Comparison of ENCODE assay signal across 7 cellular contexts in genomic region chr17:17042851-17043667, GRCh38. TPM values are rescaled to one million over a fixed set of nuclear protein-coding genes. Genes with fewer than 3 reads are reported as not detected.
A peak's percentile ranks its signal among the peaks of the same experiment; 100 is the strongest.
DNase-seq lines count a peak whose midpoint lies in the region; ATAC-seq, FAIRE-seq and TF ChIP-seq lines count a peak whose summit lies in the region.

No MANE protein-coding gene starts in this region.

- H3K27ac Mint-ChIP-seq in stimulated activated naive B cell treated with anti-CD40 and anti-IgM and Interleukin-4, amounts not matched to agents 10 μg/mL and 1 μg/mL and 100 μg/mL, for 72 hours, result peak overlapping the region; percentile 79

- TF ChIP-seq CTCF in OCI-LY3 (IDR thresholded peaks at IDR 0.05; ENCODE audit: low read depth, low read length) (no peak), K562 (IDR thresholded peaks at IDR 0.05 in 2 of 3, conservative IDR thresholded peaks at IDR 0.05 in 1 of 3; ENCODE audit: insufficient read depth in 2 of 3, low read depth in 1 of 3, low read length in 3 of 3) (no peak)

- H3K4me1 Mint-ChIP-seq in stimulated activated naive B cell treated with anti-CD40 and anti-IgM and Interleukin-4, amounts not matched to agents 10 μg/mL and 1 μg/mL and 100 μg/mL, for 72 hours, result peaks cover 44 to 61% of the 10 kb centered on the region in 2 donors

- WGBS in K562 (ENCODE audit: insufficient coverage, low coverage, missing lambda C conversion rate), result under 1% methylated on average over 40 of the region's 42 CpGs

- DNase-seq in K562 (ENCODE audit: extremely low read depth in 1 of 4, low spot score in 3 of 4) (peak in 1 of 4 experiments; percentile 14), left colon (peak in 1 of 2 donors; percentile 47)
- no peak for DNase-seq in stimulated activated naive B cell treated with anti-CD40 and anti-IgM and Interleukin-4, amounts not matched to agents 10 μg/mL and 1 μg/mL and 100 μg/mL, for 72 hours

- no peaks in the 10 kb centered on the region for H3K9me3 ChIP-seq in OCI-LY3 (ENCODE audit: insufficient read depth, low read length)
- no peaks in the 10 kb centered on the region for H3K9me3 ChIP-seq in K562 (replicated peaks; ENCODE audit: control insufficient read depth, insufficient read depth, low read depth, low read length)

- H3K36me3 ChIP-seq in OCI-LY3 (replicated peaks; ENCODE audit: low read depth, low read length), result peaks cover 6% of the 10 kb centered on the region
- no peaks in the 10 kb centered on the region for H3K36me3 ChIP-seq in K562 (ENCODE audit: control insufficient read depth, insufficient read depth, low read length)

- TF ChIP-seq EP300 in K562 (IDR thresholded peaks at IDR 0.05; ENCODE audit: low read length), result no peak

- H2AFZ ChIP-seq in OCI-LY3 (ENCODE audit: low read depth, low read length) (no peak overlapping the region), K562 (ENCODE audit: low read depth, low read length) (no peak overlapping the region)

- H3K27me3 ChIP-seq in OCI-LY3 (ENCODE audit: low read depth, low read length) (no peaks in the 10 kb centered on the region), K562 (ENCODE audit: control insufficient read depth in 2 of 2, insufficient read depth in 2 of 2, low read length in 2 of 2) (no peaks in the 10 kb centered on the region)

- no peak for TF ChIP-seq RAD21 in K562 (CRISPR knock-in tag; conservative IDR thresholded peaks at IDR 0.05 in 1 of 2, IDR thresholded peaks at IDR 0.05 in 1 of 2)

- peak overlapping the region; percentile 85 to 93 for H3K4me3 Mint-ChIP-seq in stimulated activated naive B cell treated with anti-CD40 and anti-IgM and Interleukin-4, amounts not matched to agents 10 μg/mL and 1 μg/mL and 100 μg/mL, for 72 hours

- no peaks in the 10 kb centered on the region for H3K27me3 Mint-ChIP-seq in stimulated activated naive B cell treated with anti-CD40 and anti-IgM and Interleukin-4, amounts not matched to agents 10 μg/mL and 1 μg/mL and 100 μg/mL, for 72 hours

- H3K4me2 ChIP-seq in OCI-LY3 (ENCODE audit: low read length), result peak overlapping the region; percentile 92
- peak overlapping the region; percentile 79 for H3K4me2 ChIP-seq in K562 (ENCODE audit: insufficient read depth, low read length)

- ATAC-seq in GM21528 (IDR thresholded peaks at IDR 0.05; ENCODE audit: low FRiP score, unreplicated experiment) (peak; percentile 10), K562 (no peak), left colon (peak; percentile 8), GM19455 (IDR thresholded peaks at IDR 0.05; ENCODE audit: unreplicated experiment) (no peak), GM18861 (IDR thresholded peaks at IDR 0.05; ENCODE audit: unreplicated experiment) (no peak)
- ATAC-seq in stimulated activated naive B cell treated with anti-CD40 and anti-IgM and Interleukin-4, amounts not matched to agents 10 μg/mL and 1 μg/mL and 100 μg/mL, for 72 hours (replicated peaks), result peak; percentile 3 to 16

- H3K4me1 ChIP-seq in OCI-LY3 (ENCODE audit: low read length) (peaks cover 31% of the 10 kb centered on the region), K562 (replicated peaks in 1 of 2; ENCODE audit: control insufficient read depth in 2 of 2, insufficient read depth in 2 of 2, low read length in 2 of 2) (peaks cover 29% of the 10 kb centered on the region in 2 experiments; a peak in 4 of 5 replicates)

- H3K27ac ChIP-seq in OCI-LY3 (ENCODE audit: low read length) (no peak overlapping the region), K562 (ENCODE audit: extremely low read depth, low read depth, low read length) (no peak overlapping the region)

- BruUV-seq in K562 (replicated peaks; lab: Mats Ljungman, UMichigan), result TSS peak; percentile 44

- CTCF ChIA-PET in K562 (lab: Yijun Ruan, JAX; ENCODE audit: low intra/inter-chr PET ratio), result no interaction called here

- peaks cover 0 to 1% of the 10 kb centered on the region in 2 donors for H3K9me3 Mint-ChIP-seq in stimulated activated naive B cell treated with anti-CD40 and anti-IgM and Interleukin-4, amounts not matched to agents 10 μg/mL and 1 μg/mL and 100 μg/mL, for 72 hours

- peaks cover 25% of the 10 kb centered on the region for H4K20me1 ChIP-seq in OCI-LY3 (ENCODE audit: insufficient read depth, low read length)
- H4K20me1 ChIP-seq in K562 (replicated peaks; ENCODE audit: control insufficient read depth, insufficient read depth, low read length), result peaks cover 17% of the 10 kb centered on the region; the same call in 1 of the 2 replicates

- FAIRE-seq in K562 (lab: Jason Lieb, UNC), result peak; percentile 40

- H3K36me3 Mint-ChIP-seq in stimulated activated naive B cell treated with anti-CD40 and anti-IgM and Interleukin-4, amounts not matched to agents 10 μg/mL and 1 μg/mL and 100 μg/mL, for 72 hours, result peaks cover 0 to 9% of the 10 kb centered on the region in 2 donors

- intact Hi-C loops in K562 (cut with micrococcal nuclease), result no loop called here
- intact Hi-C loops in left colon (cut with DNase I, micrococcal nuclease), result no loop called here

- in situ Hi-C loops in K562 (cut with MboI), result no loop called here

- H3K79me2 ChIP-seq in OCI-LY3 (ENCODE audit: low read length) (peaks cover 53% of the 10 kb centered on the region), K562 (ENCODE audit: control insufficient read depth, insufficient read depth, low read length) (peaks cover 49% of the 10 kb centered on the region)

- H3K4me3 ChIP-seq in OCI-LY3 (ENCODE audit: low read length) (peak overlapping the region; percentile 81), K562 (peak overlapping the region; percentile 57)

- H3K9ac ChIP-seq in OCI-LY3 (ENCODE audit: low read length) (peak overlapping the region; percentile 69), K562 (ENCODE audit: insufficient read depth in 1 of 2, low read depth in 2 of 2, low read length in 2 of 2) (peak overlapping the region; percentile 27 to 92; a peak in 3 of 4 replicates)

- POLR2A ChIA-PET in K562 (lab: Yijun Ruan, JAX), result interaction anchor here (0.5 to 2.1 kb wide), 2 partner anchors 10 to 26 kb away, joined by 3 to 10 read pairs; no protein-coding TSS in a partner anchor

- H3K9me1 ChIP-seq in K562 (ENCODE audit: control insufficient read depth, insufficient read depth, low read length), result no peaks in the 10 kb centered on the region

- TF ChIP-seq POLR2A in K562 (conservative IDR thresholded peaks at IDR 0.05), result no peak

TF ChIP-seq in K562, 482 proteins besides CTCF, POLR2A, EP300 and RAD21:
- 0 out of 2 replicates have a peak, but pooled peaks have one; percentile 29 for TF ChIP-seq L3MBTL2 (IDR thresholded peaks at IDR 0.05)
- no peak for TF ChIP-seq SNRNP70 (optimal IDR thresholded peaks at IDR 0.05; ENCODE audit: low read depth, low read length)
- TF ChIP-seq TCFL5 (CRISPR knock-in tag; conservative IDR thresholded peaks at IDR 0.05), result no peak
- TF ChIP-seq RBBP5 (IDR thresholded peaks at IDR 0.05; ENCODE audit: borderline replicate concordance, insufficient read depth, low read length, poor library complexity, severe bottlenecking), result peak; percentile 17
- TF ChIP-seq PHF8 (IDR thresholded peaks at IDR 0.05; ENCODE audit: borderline replicate concordance, low read length), result peak; percentile 4; the same call in 1 of the 2 replicates

RNA-seq across cellular contexts. Expression of gene MPRIP, which starts 0.8 kb away (rescaled TPM):
- 73.2 and 115 TPM in 2 replicates for total RNA-seq in K562 (2011; cell fraction: chromatin; rRNA removed; ENCODE audit: low replicate concordance)
- total RNA-seq in K562 (2011; cell fraction: nucleolus; rRNA removed), result 49.1 and 50.7 TPM in 2 replicates
- 59.9 and 61.7 TPM in 2 replicates for total RNA-seq in K562 (2011; cell fraction: nucleoplasm; rRNA removed)
- total RNA-seq in K562 (2014; rRNA removed) (49.0 and 70.2 TPM in 2 replicates), K562 (2014; rRNA removed; fragmentation: Illumina TruSeq; extraction: Trizol) (29.2 and 33.4 TPM in 2 replicates), K562 (2015; rRNA removed; fragmentation: Illumina TruSeq; extraction: Trizol) (41.3 and 41.8 TPM in 2 replicates), K562 (2021) (71.0 and 72.6 TPM in 2 replicates), left colon (100 to 1,000 TPM; 160 to 169 TPM)
- polyA plus RNA-seq in K562 (2011; rRNA removed) (22.8 and 28.6 TPM in 2 replicates), K562 (2014; fragmentation: Illumina TruSeq; extraction: Trizol) (28.7 and 30.1 TPM in 2 replicates), K562 (2014; fragmentation: Nextera tagmentation; extraction: Ambion mirVana) (10 to 100 TPM; 10.0 to 10.1 TPM), K562 (2014; rRNA removed) (32.0 and 37.6 TPM in 2 replicates)
- polyA plus RNA-seq in K562 (2011; cell fraction: cytosol; rRNA removed), result 21.1 and 26.2 TPM in 2 replicates
- 35.5 and 45.4 TPM in 2 replicates for polyA plus RNA-seq in K562 (2011; cell fraction: nucleus; rRNA removed)
- polyA plus RNA-seq in K562 (2012), result 36.3 and 45.7 TPM in 2 replicates
- 30.8 and 32.1 TPM in 2 replicates for polyA minus RNA-seq in K562 (2011; rRNA and poly(A)+ RNA removed)
- 20.0 and 30.2 TPM in 2 replicates for polyA minus RNA-seq in K562 (2011; cell fraction: cytosol; rRNA and poly(A)+ RNA removed)
- 21.0 and 28.3 TPM in 2 replicates for polyA minus RNA-seq in K562 (2011; cell fraction: nucleus; rRNA and poly(A)+ RNA removed)

Comparison
In these comparisons a context has a peak if more than half of its experiments do, and no peak if none do; other contexts are left out.
1. ATAC-seq: peak in GM21528 (single experiment), left colon (single experiment) and stimulated activated naive B cell treated with anti-CD40 and anti-IgM and Interleukin-4, amounts not matched to agents 10 μg/mL and 1 μg/mL and 100 μg/mL, for 72 hours (2 of 2); none in K562 (single experiment), GM19455 (single experiment) and GM18861 (single experiment).